8 cellular contexts compared by ENCODE assay signal in genomic region chr14:68788275-68789001, GRCh38. TPM values are rescaled to one million over a fixed set of nuclear protein-coding genes. Genes with fewer than 3 reads are reported as not detected.
DNase-seq lines count a peak whose midpoint lies in the region; ATAC-seq, FAIRE-seq and TF ChIP-seq lines count a peak whose summit lies in the region.

No MANE protein-coding gene starts in this region.

- BruUV-seq in K562 (replicated peaks; lab: Mats Ljungman, UMichigan) = no TSS peak

- TF ChIP-seq POLR2A in K562 (conservative IDR thresholded peaks at IDR 0.05) = no peak
- TF ChIP-seq POLR2A in tibial nerve (IDR thresholded peaks at IDR 0.05) = no peak

- H4K20me1 ChIP-seq in K562 (replicated peaks; ENCODE audit: control insufficient read depth, insufficient read depth, low read length) = 0 out of 2 replicates have a peak, but pooled peaks cover 9% of the 10 kb centered on the region

- peaks cover 35% of the 10 kb centered on the region for H3K36me3 ChIP-seq in K562 (ENCODE audit: control insufficient read depth, insufficient read depth, low read length)
- peaks cover 0 to 41% (median 13%) of the 10 kb centered on the region in 3 donors for H3K36me3 ChIP-seq in tibial nerve

- no peaks in the 10 kb centered on the region for H3K9me3 Mint-ChIP-seq in activated T-cell treated with anti-CD3 and anti-CD28 coated beads, Interleukin-2, amount 50 U/mL, for 4 hours

- no peak overlapping the region for H3K4me2 ChIP-seq in K562 (ENCODE audit: insufficient read depth, low read length)

- TF ChIP-seq RAD21 in K562 (CRISPR knock-in tag; conservative IDR thresholded peaks at IDR 0.05 in 1 of 2, IDR thresholded peaks at IDR 0.05 in 1 of 2) = no peak

- H3K4me1 ChIP-seq in K562 (replicated peaks in 1 of 2; ENCODE audit: control insufficient read depth in 2 of 2, insufficient read depth in 2 of 2, low read length in 2 of 2) = peaks cover 18 to 27% of the 10 kb centered on the region in 2 experiments; a peak in 4 of 5 replicates
- peaks cover 0 to 37% (median 29%) of the 10 kb centered on the region in 4 donors for H3K4me1 ChIP-seq in tibial nerve

- TF ChIP-seq CTCF in K562 (IDR thresholded peaks at IDR 0.05 in 2 of 3, conservative IDR thresholded peaks at IDR 0.05 in 1 of 3; ENCODE audit: insufficient read depth in 2 of 3, low read depth in 1 of 3, low read length in 3 of 3) (no peak), tibial nerve (IDR thresholded peaks at IDR 0.05) (no peak)

- POLR2A ChIA-PET in K562 (lab: Yijun Ruan, JAX) = interaction anchor here (0.6 to 2.7 kb wide), 4 partner anchors 8 to 845 kb away, joined by 3 to 16 read pairs (median 3); no protein-coding TSS in a partner anchor

- no peak for DNase-seq in activated T-cell treated with anti-CD3 and anti-CD28 coated beads, Interleukin-2, amount 50 U/mL, for 4 hours
- DNase-seq in activated T-cell treated with anti-CD3 and anti-CD28 coated beads, Interleukin-2, amount 50 U/mL, for 48 hours = no peak
- DNase-seq in K562 (ENCODE audit: extremely low read depth in 1 of 4, low spot score in 3 of 4) (no peak), medulla oblongata (ENCODE audit: extremely low spot score) (peak; percentile 76), tibial nerve (ENCODE audit: low spot score in 2 of 2) (no peak), SKM-1 treated with dmso at 0.1 percent for 144 hours (lab: John Stamatoyannopoulos, UW; ENCODE audit: unreplicated experiment) (no peak)

- H3K4me1 Mint-ChIP-seq in activated T-cell treated with anti-CD3 and anti-CD28 coated beads, Interleukin-2, amount 50 U/mL, for 4 hours (ENCODE audit: low read depth) = peaks cover 57% of the 10 kb centered on the region

- H3K27me3 Mint-ChIP-seq in activated T-cell treated with anti-CD3 and anti-CD28 coated beads, Interleukin-2, amount 50 U/mL, for 4 hours (ENCODE audit: low read depth) = no peaks in the 10 kb centered on the region

- FAIRE-seq in K562 (lab: Jason Lieb, UNC) = no peak

- TF ChIP-seq EP300 in K562 (IDR thresholded peaks at IDR 0.05; ENCODE audit: low read length) (no peak), tibial nerve (IDR thresholded peaks at IDR 0.05) (no peak)

- H3K79me2 ChIP-seq in K562 (ENCODE audit: control insufficient read depth, insufficient read depth, low read length) = peaks cover 48% of the 10 kb centered on the region

- peaks cover 43% of the 10 kb centered on the region for H3K36me3 Mint-ChIP-seq in activated T-cell treated with anti-CD3 and anti-CD28 coated beads, Interleukin-2, amount 50 U/mL, for 4 hours (ENCODE audit: insufficient read depth)

- H2AFZ ChIP-seq in K562 (ENCODE audit: low read depth, low read length) = no peak overlapping the region

- CTCF ChIA-PET in K562 (lab: Yijun Ruan, JAX; ENCODE audit: low intra/inter-chr PET ratio) = interaction anchor here (0.6 kb wide), 1 partner anchor 844 kb away, joined by 3 read pairs; no protein-coding TSS in a partner anchor

- no peak overlapping the region for H3K27ac ChIP-seq in K562 (ENCODE audit: extremely low read depth, low read depth, low read length)
- peak overlapping the region; percentile 94 to 99 (median 96) for H3K27ac ChIP-seq in tibial nerve

- in situ Hi-C loops in K562 (cut with MboI) = no loop called here

- ATAC-seq in activated T-cell treated with anti-CD3 and anti-CD28 coated beads, Interleukin-2, amount 50 U/mL, for 4 hours = no peak
- ATAC-seq in K562 = no peak
- no peak for ATAC-seq in HG02623 (IDR thresholded peaks at IDR 0.05; ENCODE audit: unreplicated experiment)
- ATAC-seq in GM19324 (IDR thresholded peaks at IDR 0.05; ENCODE audit: low FRiP score, unreplicated experiment) = no peak

- H3K9me1 ChIP-seq in K562 (ENCODE audit: control insufficient read depth, insufficient read depth, low read length) = no peaks in the 10 kb centered on the region

- WGBS in K562 (ENCODE audit: insufficient coverage, low coverage, missing lambda C conversion rate) = 73% methylated on average over 6 of the region's 10 CpGs
- 14 to 21% methylated on average over 10 of the region's 10 CpGs for WGBS in tibial nerve, 2 donors

- no peaks in the 10 kb centered on the region for H3K27me3 ChIP-seq in K562 (ENCODE audit: control insufficient read depth in 2 of 2, insufficient read depth in 2 of 2, low read length in 2 of 2)
- no peaks in the 10 kb centered on the region for H3K27me3 ChIP-seq in tibial nerve

- H3K9me3 ChIP-seq in K562 (replicated peaks; ENCODE audit: control insufficient read depth, insufficient read depth, low read depth, low read length) = no peaks in the 10 kb centered on the region
- no peaks in the 10 kb centered on the region for H3K9me3 ChIP-seq in tibial nerve

- no peak overlapping the region for H3K9ac ChIP-seq in K562 (ENCODE audit: insufficient read depth in 1 of 2, low read depth in 2 of 2, low read length in 2 of 2)

- peak overlapping the region; percentile 96 for H3K4me3 Mint-ChIP-seq in activated T-cell treated with anti-CD3 and anti-CD28 coated beads, Interleukin-2, amount 50 U/mL, for 4 hours

- intact Hi-C loops in K562 (cut with micrococcal nuclease) = loop anchor here (1.0 to 5.0 kb wide), 2 partner anchors 41 to 72 kb away; no protein-coding TSS in a partner anchor

- no peak overlapping the region for H3K4me3 ChIP-seq in K562
- peak overlapping the region; percentile 59 to 94 (median 62) for H3K4me3 ChIP-seq in tibial nerve

TF ChIP-seq in K562, 482 proteins besides CTCF, POLR2A, EP300 and RAD21 (continues in another document):
- TF ChIP-seq, protein P1, sequence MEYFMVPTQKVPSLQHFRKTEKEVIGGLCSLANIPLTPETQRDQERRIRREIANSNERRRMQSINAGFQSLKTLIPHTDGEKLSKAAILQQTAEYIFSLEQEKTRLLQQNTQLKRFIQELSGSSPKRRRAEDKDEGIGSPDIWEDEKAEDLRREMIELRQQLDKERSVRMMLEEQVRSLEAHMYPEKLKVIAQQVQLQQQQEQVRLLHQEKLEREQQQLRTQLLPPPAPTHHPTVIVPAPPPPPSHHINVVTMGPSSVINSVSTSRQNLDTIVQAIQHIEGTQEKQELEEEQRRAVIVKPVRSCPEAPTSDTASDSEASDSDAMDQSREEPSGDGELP (CRISPR knock-in tag; IDR thresholded peaks at IDR 0.05; ENCODE audit: borderline replicate concordance) = no peak
- TF ChIP-seq HNRNPH1 (optimal IDR thresholded peaks at IDR 0.05; ENCODE audit: low read depth, low read length) (no peak), KAT7 (CRISPR knock-in tag; IDR thresholded peaks at IDR 0.05; ENCODE audit: borderline replicate concordance) (no peak), NFIC (IDR thresholded peaks at IDR 0.05) (no peak), MCM5 (IDR thresholded peaks at IDR 0.05; ENCODE audit: low read depth) (no peak), RBFOX2 (IDR thresholded peaks at IDR 0.05; ENCODE audit: low read depth, low read length) (0 out of 2 replicates have a peak, but pooled peaks have one; percentile 29), POLR2H (tag; IDR thresholded peaks at IDR 0.05; ENCODE audit: low read depth) (0 out of 2 replicates have a peak, but pooled peaks have one; percentile 17), MLX (CRISPR knock-in tag; conservative IDR thresholded peaks at IDR 0.05) (no peak)
- TF ChIP-seq, protein P2, sequence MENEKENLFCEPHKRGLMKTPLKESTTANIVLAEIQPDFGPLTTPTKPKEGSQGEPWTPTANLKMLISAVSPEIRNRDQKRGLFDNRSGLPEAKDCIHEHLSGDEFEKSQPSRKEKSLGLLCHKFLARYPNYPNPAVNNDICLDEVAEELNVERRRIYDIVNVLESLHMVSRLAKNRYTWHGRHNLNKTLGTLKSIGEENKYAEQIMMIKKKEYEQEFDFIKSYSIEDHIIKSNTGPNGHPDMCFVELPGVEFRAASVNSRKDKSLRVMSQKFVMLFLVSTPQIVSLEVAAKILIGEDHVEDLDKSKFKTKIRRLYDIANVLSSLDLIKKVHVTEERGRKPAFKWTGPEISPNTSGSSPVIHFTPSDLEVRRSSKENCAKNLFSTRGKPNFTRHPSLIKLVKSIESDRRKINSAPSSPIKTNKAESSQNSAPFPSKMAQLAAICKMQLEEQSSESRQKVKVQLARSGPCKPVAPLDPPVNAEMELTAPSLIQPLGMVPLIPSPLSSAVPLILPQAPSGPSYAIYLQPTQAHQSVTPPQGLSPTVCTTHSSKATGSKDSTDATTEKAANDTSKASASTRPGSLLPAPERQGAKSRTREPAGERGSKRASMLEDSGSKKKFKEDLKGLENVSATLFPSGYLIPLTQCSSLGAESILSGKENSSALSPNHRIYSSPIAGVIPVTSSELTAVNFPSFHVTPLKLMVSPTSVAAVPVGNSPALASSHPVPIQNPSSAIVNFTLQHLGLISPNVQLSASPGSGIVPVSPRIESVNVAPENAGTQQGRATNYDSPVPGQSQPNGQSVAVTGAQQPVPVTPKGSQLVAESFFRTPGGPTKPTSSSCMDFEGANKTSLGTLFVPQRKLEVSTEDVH (IDR thresholded peaks at IDR 0.05; ENCODE audit: low read depth, partially characterized antibody) = no peak

RNA-seq across cellular contexts. Expression of gene ZFP36L1, which starts 4.4 kb away (rescaled TPM):
- total RNA-seq in activated T-cell treated with anti-CD3 and anti-CD28 coated beads, Interleukin-2, amount 50 U/mL, for 4 hours = 100 to 1,000 TPM; 179 to 242 (median 210) TPM
- 11.8 and 14.3 TPM in 2 replicates for total RNA-seq in K562 (2011; cell fraction: chromatin; rRNA removed; ENCODE audit: low replicate concordance)
- total RNA-seq in K562 (2011; cell fraction: nucleolus; rRNA removed) = 10.0 and 12.0 TPM in 2 replicates
- 10.0 and 20.1 TPM in 2 replicates for total RNA-seq in K562 (2011; cell fraction: nucleoplasm; rRNA removed)
- total RNA-seq in K562 (2014; rRNA removed) = 5.3 and 6.2 TPM in 2 replicates
- 3.2 and 4.0 TPM in 2 replicates for total RNA-seq in K562 (2014; rRNA removed; fragmentation: Illumina TruSeq; extraction: Trizol)
- total RNA-seq in K562 (2015; rRNA removed; fragmentation: Illumina TruSeq; extraction: Trizol) = 3.7 and 3.8 TPM in 2 replicates
- 26.6 and 27.2 TPM in 2 replicates for total RNA-seq in K562 (2021)
- 3.7 and 6.6 TPM in 2 replicates for polyA plus RNA-seq in K562 (2011; rRNA removed)
- polyA plus RNA-seq in K562 (2011; cell fraction: cytosol; rRNA removed) = 10.0 and 19.9 TPM in 2 replicates
- 14.4 and 33.2 TPM in 2 replicates for polyA plus RNA-seq in K562 (2011; cell fraction: nucleus; rRNA removed)
- polyA plus RNA-seq in K562 (2012) = 9.5 and 18.5 TPM in 2 replicates
- polyA plus RNA-seq in K562 (2014; fragmentation: Illumina TruSeq; extraction: Trizol) = 13.7 and 15.5 TPM in 2 replicates
- 1 to 10 TPM; 1.3 to 3.2 TPM for polyA plus RNA-seq in K562 (2014; fragmentation: Nextera tagmentation; extraction: Ambion mirVana)
- polyA plus RNA-seq in K562 (2014; rRNA removed) = 11.1 and 11.7 TPM in 2 replicates
- 3.1 TPM in 2 replicates for polyA minus RNA-seq in K562 (2011; rRNA and poly(A)+ RNA removed)
- 15.1 and 34.9 TPM in 2 replicates for polyA minus RNA-seq in K562 (2011; cell fraction: cytosol; rRNA and poly(A)+ RNA removed)
- 9.0 and 10.3 TPM in 2 replicates for polyA minus RNA-seq in K562 (2011; cell fraction: nucleus; rRNA and poly(A)+ RNA removed)
- 1,000 to 10,000 TPM in 1 of 4 donors, 100 to 1,000 TPM in 3; 298 to 1,137 (median 494) TPM for total RNA-seq in tibial nerve

Comparison
In these comparisons a context has a peak if more than half of its experiments do, and no peak if none do; other contexts are left out.
1. RNA of gene ZFP36L1, which starts 4.4 kb away (total RNA-seq): 298 to 1,137 TPM in tibial nerve and 179 to 242 TPM in activated T-cell treated with anti-CD3 and anti-CD28 coated beads, Interleukin-2, amount 50 U/mL, for 4 hours; 3.2 to 27.2 TPM in K562; every median in the first group is over 4 times any median in the second.